In genomic region chr4:152771736-152772533, GRCh38 we compare ENCODE assay signal across 1 cellular context.
TF ChIP-seq lines count a peak whose summit lies in the region.

No MANE protein-coding gene starts in this region.

TF ChIP-seq in GM12878, 131 proteins besides CTCF, POLR2A, EP300 and RAD21 (continued from another document):
- TF ChIP-seq BCL3 (IDR thresholded peaks at IDR 0.05; ENCODE audit: borderline replicate concordance, insufficient read depth, low read depth, low read length, poor library complexity, severe bottlenecking) (no peak), KDM1A (IDR thresholded peaks at IDR 0.05; ENCODE audit: borderline replicate concordance) (no peak), RAD51 (IDR thresholded peaks at IDR 0.05) (0 out of 2 replicates have a peak, but pooled peaks have one; percentile 40), SIN3A (IDR thresholded peaks at IDR 0.05; ENCODE audit: low read depth, low read length) (no peak), SUPT20H (IDR thresholded peaks at IDR 0.05; ENCODE audit: borderline replicate concordance, control insufficient read depth, low read depth, low read length) (no peak), ZNF384 (IDR thresholded peaks at IDR 0.05; ENCODE audit: borderline replicate concordance, low read depth, low read length) (peak; percentile 84; the same call in 1 of the 2 replicates), SKIL (IDR thresholded peaks at IDR 0.05; ENCODE audit: low read depth, poor library complexity, severe bottlenecking) (peak; percentile 44), RUNX3 (IDR thresholded peaks at IDR 0.05; ENCODE audit: low read length) (peak; percentile 72), ASH2L (IDR thresholded peaks at IDR 0.05; ENCODE audit: borderline replicate concordance, low read depth) (no peak), SP1 (IDR thresholded peaks at IDR 0.05; ENCODE audit: low read depth, low read length) (no peak), MAX (IDR thresholded peaks at IDR 0.05; ENCODE audit: low read depth, low read length) (no peak), JUNB (IDR thresholded peaks at IDR 0.05) (peak; percentile 31; the same call in 1 of the 2 replicates), SMARCA5 (IDR thresholded peaks at IDR 0.05) (peak; percentile 73; the same call in 1 of the 2 replicates), ZNF217 (IDR thresholded peaks at IDR 0.05) (0 out of 2 replicates have a peak, but pooled peaks have one; percentile 37), LARP7 (IDR thresholded peaks at IDR 0.05) (no peak), POLR2AphosphoS2 (IDR thresholded peaks at IDR 0.05; ENCODE audit: low read depth, low read length) (no peak)
